In genomic region chr6:31814677-31815024, GRCh38 we compare ENCODE assay signal across 1 cellular context.
A peak's percentile ranks its signal among the peaks of the same experiment; 100 is the strongest.
TF ChIP-seq lines count a peak whose summit lies in the region.

No MANE protein-coding gene starts in this region.

TF ChIP-seq in H1, 55 proteins besides CTCF, POLR2A, EP300 and RAD21:
- TF ChIP-seq SRF (IDR thresholded peaks at IDR 0.05; ENCODE audit: low read depth, low read length) (peak; percentile 77), TBP (IDR thresholded peaks at IDR 0.05; ENCODE audit: low read depth, low read length) (peak; percentile 58), BCL11A (IDR thresholded peaks at IDR 0.05; ENCODE audit: low read depth in 2 of 2, low read length in 2 of 2) (no peak), MAFK (IDR thresholded peaks at IDR 0.05; ENCODE audit: low read depth, low read length) (no peak), PHF8 (conservative IDR thresholded peaks at IDR 0.05; ENCODE audit: low read depth, low read length) (peak; percentile 22), ATF3 (IDR thresholded peaks at IDR 0.05; ENCODE audit: insufficient read depth, low read depth, low read length) (no peak), NANOG (IDR thresholded peaks at IDR 0.05; ENCODE audit: insufficient read depth, low read depth, low read length, poor library complexity, severe bottlenecking) (peak; percentile 29), TCF12 (IDR thresholded peaks at IDR 0.05; ENCODE audit: low read depth, low read length) (no peak), EGR1 (IDR thresholded peaks at IDR 0.05; ENCODE audit: borderline replicate concordance, low read depth, low read length) (peak; percentile 49; the same call in 1 of the 2 replicates), SP1 (IDR thresholded peaks at IDR 0.05; ENCODE audit: low read depth, low read length) (peak; percentile 76; the same call in 1 of the 2 replicates), ASH2L (IDR thresholded peaks at IDR 0.05; ENCODE audit: low read length) (no peak), POU5F1 (IDR thresholded peaks at IDR 0.05; ENCODE audit: low read depth, low read length) (no peak), CHD2 (IDR thresholded peaks at IDR 0.05; ENCODE audit: low read length) (no peak), BRCA1 (IDR thresholded peaks at IDR 0.05; ENCODE audit: low read depth, low read length) (no peak), POLR2AphosphoS5 (IDR thresholded peaks at IDR 0.05; ENCODE audit: low read depth, low read length) (peak; percentile 64), CEBPB (IDR thresholded peaks at IDR 0.05; ENCODE audit: low read depth, low read length) (no peak), RFX5 (IDR thresholded peaks at IDR 0.05; ENCODE audit: borderline replicate concordance, low read depth, low read length) (no peak), SAP30 (IDR thresholded peaks at IDR 0.05; ENCODE audit: insufficient read depth, insufficient replicate concordance, low read length) (peak; percentile 47), JUND (IDR thresholded peaks at IDR 0.05; ENCODE audit: low read length) (no peak), EZH2 (IDR thresholded peaks at IDR 0.05; ENCODE audit: low read depth, low read length, severe bottlenecking) (no peak), TAF1 (IDR thresholded peaks at IDR 0.05; ENCODE audit: low read depth, low read length) (no peak), SP4 (IDR thresholded peaks at IDR 0.05; ENCODE audit: low read length) (no peak), TEAD4 (IDR thresholded peaks at IDR 0.05; ENCODE audit: low read depth, low read length) (no peak; the same call in 1 of the 2 replicates), YY1 (IDR thresholded peaks at IDR 0.05; ENCODE audit: low read depth, low read length) (0 out of 2 replicates have a peak, but pooled peaks have one; percentile 54), SIN3A (conservative IDR thresholded peaks at IDR 0.05 in 1 of 2, IDR thresholded peaks at IDR 0.05 in 1 of 2; ENCODE audit: low read depth in 1 of 2, low read length in 2 of 2) (peak; percentile 28 to 76)
- TF ChIP-seq, protein P1, sequence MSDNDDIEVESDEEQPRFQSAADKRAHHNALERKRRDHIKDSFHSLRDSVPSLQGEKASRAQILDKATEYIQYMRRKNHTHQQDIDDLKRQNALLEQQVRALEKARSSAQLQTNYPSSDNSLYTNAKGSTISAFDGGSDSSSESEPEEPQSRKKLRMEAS (IDR thresholded peaks at IDR 0.05), result no peak
